In the genomic region with DNA sequence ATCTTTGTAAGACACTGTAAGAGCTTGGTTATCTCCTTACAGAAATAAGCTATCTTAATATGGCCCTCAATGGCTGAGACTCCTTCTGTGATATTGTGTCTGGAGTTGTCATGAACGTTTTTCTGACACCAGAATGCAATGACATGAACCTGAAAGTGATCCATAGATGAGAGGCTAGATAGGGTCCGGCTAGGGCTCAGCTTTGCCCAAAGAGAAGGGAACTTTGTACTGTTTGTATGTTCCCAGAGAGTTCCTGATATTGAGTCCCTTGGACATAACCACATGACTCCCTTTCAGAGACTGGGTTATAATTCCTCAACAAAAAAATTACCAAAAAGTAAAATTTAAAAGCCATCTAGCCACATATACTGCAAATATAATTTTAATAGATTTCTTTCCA, we compare ENCODE assay signal across 13 cellular contexts.
DNase-seq lines count a peak whose midpoint lies in the region; ATAC-seq and TF ChIP-seq lines count a peak whose summit lies in the region.
"Had no signal": no experiment of that assay in that cellular context is flagged by ENCODE, and none has a peak within 500 bp of the region (broad histone marks: within the 10 kb centered on the region; RNA-seq: fewer than 3 reads in every experiment).

No MANE protein-coding gene starts in this region.

- no peak overlapping the region for H3K4me3 ChIP-seq in CD8-positive, alpha-beta T cell (ENCODE audit: low read depth, low read length)
- H3K4me3 ChIP-seq in suprapubic skin, result no peak overlapping the region
- H3K4me3 ChIP-seq: SJSA1 had no signal

- no peaks in the 10 kb centered on the region for H3K36me3 Mint-ChIP-seq in CD8-positive, alpha-beta T cell
- no peaks in the 10 kb centered on the region for H3K36me3 Mint-ChIP-seq in central memory CD8-positive, alpha-beta T cell (ENCODE audit: insufficient read depth)

- CTCF ChIA-PET in CD8-positive, alpha-beta T cell (lab: Charles Lee), result interaction anchor here (0.6 to 1.4 kb wide), 3 partner anchors 196 to 1539 kb away, joined by 3 to 4 read pairs (median 3); no protein-coding TSS in a partner anchor

- peaks cover 2% of the 10 kb centered on the region for H3K9me3 Mint-ChIP-seq in CD8-positive, alpha-beta T cell
- no peaks in the 10 kb centered on the region for H3K9me3 Mint-ChIP-seq in central memory CD8-positive, alpha-beta T cell

- H3K4me1 Mint-ChIP-seq in CD8-positive, alpha-beta T cell (ENCODE audit: low read depth), result peaks cover 67% of the 10 kb centered on the region
- H3K4me1 Mint-ChIP-seq in central memory CD8-positive, alpha-beta T cell, result peaks cover 20% of the 10 kb centered on the region

- H3K4me1 ChIP-seq in CD8-positive, alpha-beta T cell (ENCODE audit: insufficient read depth, low read length), result peaks cover 44% of the 10 kb centered on the region
- H3K4me1 ChIP-seq in suprapubic skin, result no peaks in the 10 kb centered on the region
- H3K4me1 ChIP-seq: BE2C had no signal

- POLR2A ChIA-PET in CD8-positive, alpha-beta T cell (lab: Charles Lee), result no interaction called here

- no peaks in the 10 kb centered on the region for H3K9me3 ChIP-seq in CD8-positive, alpha-beta T cell (ENCODE audit: low read length)
- no peaks in the 10 kb centered on the region for H3K9me3 ChIP-seq in suprapubic skin
- H3K9me3 ChIP-seq: BE2C, SJSA1 had no signal

- no peaks in the 10 kb centered on the region for H3K27me3 ChIP-seq in CD8-positive, alpha-beta T cell (ENCODE audit: insufficient read depth, low read length)
- H3K27me3 ChIP-seq in suprapubic skin, result no peaks in the 10 kb centered on the region
- H3K27me3 ChIP-seq: BE2C, SJSA1 had no signal

- intact Hi-C loops in CD8-positive, alpha-beta T cell (cut with DNase I, micrococcal nuclease), result loop anchor here in 1 of 2 experiments (10.0 kb wide), 1 partner anchor 670 kb away; no protein-coding TSS in a partner anchor
- intact Hi-C loops in head of caudate nucleus (cut with DNase I), result no loop called here

- WGBS in suprapubic skin, result 53% methylated on average over 2 of the region's 2 CpGs

- no peaks in the 10 kb centered on the region for H3K36me3 ChIP-seq in CD8-positive, alpha-beta T cell (ENCODE audit: insufficient read depth, low read length)
- H3K36me3 ChIP-seq in suprapubic skin, result no peaks in the 10 kb centered on the region
- H3K36me3 ChIP-seq: BE2C, SJSA1 had no signal

- H3K27ac Mint-ChIP-seq in CD8-positive, alpha-beta T cell, result peak overlapping the region; percentile 23
- no peak overlapping the region for H3K27ac Mint-ChIP-seq in central memory CD8-positive, alpha-beta T cell (ENCODE audit: low read depth)

- peak overlapping the region; percentile 61 for H3K4me3 Mint-ChIP-seq in CD8-positive, alpha-beta T cell
- peak overlapping the region; percentile 42 for H3K4me3 Mint-ChIP-seq in central memory CD8-positive, alpha-beta T cell

- H3K27ac ChIP-seq in CD8-positive, alpha-beta T cell (ENCODE audit: low read depth, low read length), result no peak overlapping the region
- H3K27ac ChIP-seq in suprapubic skin, result no peak overlapping the region
- H3K27ac ChIP-seq: SJSA1 had no signal

- TF ChIP-seq POLR2A in suprapubic skin (IDR thresholded peaks at IDR 0.05), result no peak

- no peak for DNase-seq in CD8-positive, alpha-beta T cell
- DNase-seq in central memory CD8-positive, alpha-beta T cell (ENCODE audit: low spot score in 2 of 2), result no peak
- DNase-seq in suprapubic skin (ENCODE audit: low spot score in 2 of 2) (no peak), head of caudate nucleus (no peak), NCI-H1417 (lab: John Stamatoyannopoulos, UW) (no peak)
- DNase-seq: BE2C, foreskin fibroblast, NCI-H1105, NCI-H774 had no signal

- no peak for ATAC-seq in CD8-positive, alpha-beta T cell
- peak; percentile 8 for ATAC-seq in GM19395 (IDR thresholded peaks at IDR 0.05; ENCODE audit: unreplicated experiment)
- ATAC-seq in HG03558 (IDR thresholded peaks at IDR 0.05; ENCODE audit: extremely low read depth, unreplicated experiment), result peak; percentile 4
- ATAC-seq in central memory CD8-positive, alpha-beta T cell (replicated peaks; ENCODE audit: extremely low read depth, poor library complexity, severe bottlenecking), result no peak
- no peak for ATAC-seq in GM19023 (IDR thresholded peaks at IDR 0.05; ENCODE audit: unreplicated experiment)

- TF ChIP-seq CTCF in CD8-positive, alpha-beta T cell (IDR thresholded peaks at IDR 0.05), result no peak
- TF ChIP-seq CTCF in suprapubic skin (IDR thresholded peaks at IDR 0.05), result no peak

- no peak for TF ChIP-seq EP300 in suprapubic skin (IDR thresholded peaks at IDR 0.05)

- H3K27me3 Mint-ChIP-seq in CD8-positive, alpha-beta T cell (ENCODE audit: low read depth), result no peaks in the 10 kb centered on the region
- H3K27me3 Mint-ChIP-seq in central memory CD8-positive, alpha-beta T cell, result no peaks in the 10 kb centered on the region

Comparison
In these comparisons a context has a peak if more than half of its experiments do, and no peak if none do; other contexts are left out.
1. ATAC-seq: peak in GM19395 (single experiment) and HG03558 (single experiment); none in CD8-positive, alpha-beta T cell (single experiment), central memory CD8-positive, alpha-beta T cell (single experiment) and GM19023 (single experiment).